ENCODE assay signal across 1 cellular context in genomic region chr2:226835796-226836547, GRCh38.
TF ChIP-seq lines count a peak whose summit lies in the region.

Gene RHBDD1, plus strand, starts transcription at chr2:226836054. Its CDS starts 28,640 bp downstream, at chr2:226864694.

TF ChIP-seq in HepG2, 621 proteins besides CTCF, POLR2A, EP300 and RAD21 (continued from another document and continues in another):
- TF ChIP-seq IRF9 (CRISPR knock-in tag; IDR thresholded peaks at IDR 0.05; ENCODE audit: borderline replicate concordance) (peak; percentile 90; the same call in 1 of the 2 replicates), ZNF761 (CRISPR knock-in tag; conservative IDR thresholded peaks at IDR 0.05) (no peak; the same call in 1 of the 2 replicates), MAFK (conservative IDR thresholded peaks at IDR 0.05 in 1 of 2, IDR thresholded peaks at IDR 0.05 in 1 of 2; ENCODE audit: low read length in 2 of 2) (no peak), ZC3H13 (CRISPR knock-in tag; IDR thresholded peaks at IDR 0.05) (0 out of 2 replicates have a peak, but pooled peaks have one; percentile 26), ZFYVE20 (CRISPR knock-in tag; IDR thresholded peaks at IDR 0.05; ENCODE audit: borderline replicate concordance, low read depth) (no peak; the same call in 1 of the 2 replicates), ZNF512 (CRISPR knock-in tag; IDR thresholded peaks at IDR 0.05) (no peak), HOXA9 (CRISPR knock-in tag; IDR thresholded peaks at IDR 0.05; ENCODE audit: borderline replicate concordance) (peak; percentile 75; the same call in 1 of the 2 replicates), CHD4 (IDR thresholded peaks at IDR 0.05; ENCODE audit: borderline replicate concordance, low read length) (no peak), KLF11 (CRISPR knock-in tag; IDR thresholded peaks at IDR 0.05) (peak; percentile 24; the same call in 1 of the 2 replicates), ATM (IDR thresholded peaks at IDR 0.05; ENCODE audit: borderline replicate concordance) (no peak), ZBED4 (CRISPR knock-in tag; IDR thresholded peaks at IDR 0.05; ENCODE audit: borderline replicate concordance) (no peak), SRSF9 (IDR thresholded peaks at IDR 0.05; ENCODE audit: borderline replicate concordance, insufficient read depth, low read depth, low read length, poor library complexity, severe bottlenecking) (no peak), CENPBD1 (CRISPR knock-in tag; IDR thresholded peaks at IDR 0.05; ENCODE audit: borderline replicate concordance, low read depth) (0 out of 2 replicates have a peak, but pooled peaks have one; percentile 27), CEBPG (CRISPR knock-in tag; IDR thresholded peaks at IDR 0.05) (peak; percentile 91), ZKSCAN1 (IDR thresholded peaks at IDR 0.05; ENCODE audit: low read length) (no peak), ZNF784 (CRISPR knock-in tag; IDR thresholded peaks at IDR 0.05; ENCODE audit: borderline replicate concordance) (peak; percentile 92; the same call in 1 of the 2 replicates), EHMT2 (IDR thresholded peaks at IDR 0.05; ENCODE audit: borderline replicate concordance, low read depth, low read length) (no peak), AGO2 (optimal IDR thresholded peaks at IDR 0.05; ENCODE audit: low read depth, low read length) (peak; percentile 92), ZBTB8A (CRISPR knock-in tag; IDR thresholded peaks at IDR 0.05; ENCODE audit: borderline replicate concordance, low read depth) (peak; percentile 41; the same call in 1 of the 2 replicates), KLF13 (CRISPR knock-in tag; IDR thresholded peaks at IDR 0.05) (no peak), MBD4 (IDR thresholded peaks at IDR 0.05; ENCODE audit: borderline replicate concordance, low read length) (no peak), RERE (CRISPR knock-in tag; IDR thresholded peaks at IDR 0.05; ENCODE audit: low read depth) (no peak), ZNF354B (CRISPR knock-in tag; IDR thresholded peaks at IDR 0.05) (no peak), ZFP1 (CRISPR knock-in tag; IDR thresholded peaks at IDR 0.05) (no peak), ZNF547 (CRISPR knock-in tag; IDR thresholded peaks at IDR 0.05) (peak; percentile 90), SP2 (CRISPR knock-in tag; IDR thresholded peaks at IDR 0.05) (peak; percentile 55), ZNF775 (CRISPR knock-in tag; IDR thresholded peaks at IDR 0.05; ENCODE audit: borderline replicate concordance) (no peak), ZNF567 (CRISPR knock-in tag; IDR thresholded peaks at IDR 0.05; ENCODE audit: borderline replicate concordance) (no peak), PLRG1 (conservative IDR thresholded peaks at IDR 0.05) (no peak), IKZF4 (CRISPR knock-in tag; IDR thresholded peaks at IDR 0.05; ENCODE audit: borderline replicate concordance, low read depth, not compliant biosample characterization) (no peak), FOXC1 (CRISPR knock-in tag; IDR thresholded peaks at IDR 0.05; ENCODE audit: borderline replicate concordance) (0 out of 2 replicates have a peak, but pooled peaks have one; percentile 80), ZNF552 (CRISPR knock-in tag; IDR thresholded peaks at IDR 0.05; ENCODE audit: borderline replicate concordance) (peak; percentile 53; the same call in 1 of the 2 replicates), ZNF160 (CRISPR knock-in tag; IDR thresholded peaks at IDR 0.05) (no peak; the same call in 1 of the 2 replicates), ZFP62 (CRISPR knock-in tag; IDR thresholded peaks at IDR 0.05) (no peak), STAT6 (CRISPR knock-in tag; IDR thresholded peaks at IDR 0.05; ENCODE audit: borderline replicate concordance) (no peak), ZNF510 (CRISPR knock-in tag; IDR thresholded peaks at IDR 0.05; ENCODE audit: low read depth) (peak; percentile 62; the same call in 1 of the 2 replicates), ZBTB21 (CRISPR knock-in tag; IDR thresholded peaks at IDR 0.05) (no peak), DMTF1 (CRISPR knock-in tag; IDR thresholded peaks at IDR 0.05) (no peak), SALL2 (CRISPR knock-in tag; IDR thresholded peaks at IDR 0.05) (no peak)
- TF ChIP-seq, protein P1, sequence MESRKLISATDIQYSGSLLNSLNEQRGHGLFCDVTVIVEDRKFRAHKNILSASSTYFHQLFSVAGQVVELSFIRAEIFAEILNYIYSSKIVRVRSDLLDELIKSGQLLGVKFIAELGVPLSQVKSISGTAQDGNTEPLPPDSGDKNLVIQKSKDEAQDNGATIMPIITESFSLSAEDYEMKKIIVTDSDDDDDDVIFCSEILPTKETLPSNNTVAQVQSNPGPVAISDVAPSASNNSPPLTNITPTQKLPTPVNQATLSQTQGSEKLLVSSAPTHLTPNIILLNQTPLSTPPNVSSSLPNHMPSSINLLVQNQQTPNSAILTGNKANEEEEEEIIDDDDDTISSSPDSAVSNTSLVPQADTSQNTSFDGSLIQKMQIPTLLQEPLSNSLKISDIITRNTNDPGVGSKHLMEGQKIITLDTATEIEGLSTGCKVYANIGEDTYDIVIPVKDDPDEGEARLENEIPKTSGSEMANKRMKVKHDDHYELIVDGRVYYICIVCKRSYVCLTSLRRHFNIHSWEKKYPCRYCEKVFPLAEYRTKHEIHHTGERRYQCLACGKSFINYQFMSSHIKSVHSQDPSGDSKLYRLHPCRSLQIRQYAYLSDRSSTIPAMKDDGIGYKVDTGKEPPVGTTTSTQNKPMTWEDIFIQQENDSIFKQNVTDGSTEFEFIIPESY (CRISPR knock-in tag; IDR thresholded peaks at IDR 0.05): peak; percentile 99
